In genomic region chr19:4909172-4909896, GRCh38 we compare ENCODE assay signal across 8 cellular contexts. TPM values are rescaled to one million over a fixed set of nuclear protein-coding genes. Genes with fewer than 3 reads are reported as not detected.
DNase-seq lines count a peak whose midpoint lies in the region; ATAC-seq, FAIRE-seq and TF ChIP-seq lines count a peak whose summit lies in the region.

Gene UHRF1, plus strand, starts transcription at chr19:4909501. Its CDS starts 1,385 bp downstream, at chr19:4910886.

- H3K27me3 Mint-ChIP-seq in mesothelial cell of epicardium (ENCODE audit: low read depth): no peaks in the 10 kb centered on the region

- DNase-seq in AG08396 (ENCODE audit: low spot score): peak; percentile 39
- peak; percentile 87 for DNase-seq in GM13976 (ENCODE audit: low spot score)
- no peak for DNase-seq in bronchial epithelial cell (ENCODE audit: low read depth)
- no peak for DNase-seq in mesothelial cell of epicardium (ENCODE audit: low spot score in 2 of 2, unreplicated experiment in 2 of 2)

- H3K4me1 ChIP-seq in HUES64 (ENCODE audit: insufficient read depth, low read length) (peaks cover 27% of the 10 kb centered on the region; the same call in 1 of the 2 replicates), subcutaneous abdominal adipose tissue (ENCODE audit: control insufficient read depth in 5 of 5, insufficient read depth in 5 of 5, low read length in 5 of 5) (peaks cover 3 to 32% (median 26%) of the 10 kb centered on the region in 5 donors)

- H3K36me3 ChIP-seq in HUES64 (ENCODE audit: insufficient read depth, low read length) (peaks cover 28% of the 10 kb centered on the region), bronchial epithelial cell (ENCODE audit: control insufficient read depth, insufficient read depth, low read length) (no peaks in the 10 kb centered on the region), subcutaneous abdominal adipose tissue (ENCODE audit: control insufficient read depth in 5 of 5, insufficient read depth in 5 of 5, low read length in 5 of 5) (no peaks in the 10 kb centered on the region)

- H3K4me1 Mint-ChIP-seq in mesothelial cell of epicardium: peaks cover 22% of the 10 kb centered on the region

- no peak for TF ChIP-seq CTCF in GM13976 (IDR thresholded peaks at IDR 0.05; ENCODE audit: borderline replicate concordance, control extremely low read depth, extremely low read depth, insufficient read depth, missing control alignments)
- TF ChIP-seq CTCF in bronchial epithelial cell (IDR thresholded peaks at IDR 0.05; ENCODE audit: insufficient read depth, low read length, severe bottlenecking): no peak
- TF ChIP-seq CTCF in mesothelial cell of epicardium (IDR thresholded peaks at IDR 0.05; ENCODE audit: unreplicated experiment): no peak

- H3K27ac Mint-ChIP-seq in mesothelial cell of epicardium: no peak within 1 kb of the TSS

- FAIRE-seq in bronchial epithelial cell (lab: Jason Lieb, UNC): no peak

- H3K9me3 ChIP-seq in HUES64 (ENCODE audit: insufficient read depth, low read depth, low read length) (no peaks in the 10 kb centered on the region), subcutaneous abdominal adipose tissue (ENCODE audit: control insufficient read depth in 5 of 5, low read length in 5 of 5) (no peaks in the 10 kb centered on the region)

- H3K27me3 ChIP-seq in HUES64 (ENCODE audit: insufficient read depth, low read length): no peaks in the 10 kb centered on the region; the same call in 1 of the 2 replicates
- H3K27me3 ChIP-seq in bronchial epithelial cell (ENCODE audit: control insufficient read depth, insufficient read depth, low read length): no peaks in the 10 kb centered on the region
- H3K27me3 ChIP-seq in subcutaneous abdominal adipose tissue (ENCODE audit: control insufficient read depth in 5 of 5, insufficient read depth in 4 of 5, low read length in 5 of 5): peaks cover 0 to 12% (median 8%) of the 10 kb centered on the region in 5 donors

- no peak for ATAC-seq in GM19455 (IDR thresholded peaks at IDR 0.05; ENCODE audit: unreplicated experiment)

- H3K4me3 Mint-ChIP-seq in mesothelial cell of epicardium: peak within 1 kb of the TSS; percentile 80

- H3K36me3 Mint-ChIP-seq in mesothelial cell of epicardium: no peaks in the 10 kb centered on the region

- H3K4me3 ChIP-seq in HUES64 (ENCODE audit: low read length) (peak within 1 kb of the TSS; percentile 63), bronchial epithelial cell (ENCODE audit: low read depth, low read length) (peak within 1 kb of the TSS; percentile 63), subcutaneous abdominal adipose tissue (ENCODE audit: low read depth in 1 of 5, low read length in 5 of 5) (peak within 1 kb of the TSS; percentile 49 to 67 (median 55))

- 2% methylated on average over 87 of the region's 87 CpGs for WGBS in HUES64

- H3K9me3 Mint-ChIP-seq in mesothelial cell of epicardium: no peaks in the 10 kb centered on the region

- in situ Hi-C loops in GM13976 (cut with MboI; ENCODE audit: low sequenced_read_pairs, unreplicated experiment): no loop called here

- H3K27ac ChIP-seq in HUES64 (ENCODE audit: low read depth, low read length) (peak within 1 kb of the TSS; percentile 74), subcutaneous abdominal adipose tissue (ENCODE audit: low read depth, low read length) (no peak within 1 kb of the TSS)

- TF ChIP-seq POLR2A in Raji (IDR thresholded peaks at IDR 0.05; ENCODE audit: insufficient read depth, low read depth, low read length): peak; percentile 68

- peak within 1 kb of the TSS; percentile 90 for H3K9ac ChIP-seq in HUES64 (ENCODE audit: low read depth, low read length)
- peak within 1 kb of the TSS in 3 of 5 donors; percentile 48 to 56 (median 51) for H3K9ac ChIP-seq in subcutaneous abdominal adipose tissue (ENCODE audit: low read length in 5 of 5)

RNA-seq across cellular contexts. Expression of gene UHRF1, which starts in this region (rescaled TPM):
- polyA plus RNA-seq in HUES64 (2013, experiment 1 of 2): 46.6 TPM
- 45.3 TPM for polyA plus RNA-seq in HUES64 (2013, experiment 2 of 2)
- total RNA-seq in bronchial epithelial cell (2.4 and 5.3 TPM in 2 replicates), mesothelial cell of epicardium (27.6 to 28.9 TPM (median 27.8 TPM) in 3 replicates)

Comparison
In these comparisons a context has a peak if more than half of its experiments do, and no peak if none do; other contexts are left out.
1. DNase-seq: peak in AG08396 (single experiment) and GM13976 (single experiment); none in bronchial epithelial cell (single experiment) and mesothelial cell of epicardium (0 of 2).
2. Peak in every context shown above with its lines, with median percentiles within 50 percentile points of each other: H3K4me3 ChIP-seq.